In genomic region chr9:98038958-98039357, GRCh38 we compare ENCODE assay signal across 1 cellular context.
TF ChIP-seq lines count a peak whose summit lies in the region.

No MANE protein-coding gene starts in this region.

TF ChIP-seq in GM12878, 131 proteins besides CTCF, POLR2A, EP300 and RAD21 (continued from another document):
- TF ChIP-seq NFIC (IDR thresholded peaks at IDR 0.05; ENCODE audit: low read depth, low read length) (0 out of 2 replicates have a peak, but pooled peaks have one; percentile 2), POU2F2 (IDR thresholded peaks at IDR 0.05; ENCODE audit: borderline replicate concordance, low read depth, low read length) (0 out of 3 replicates have a peak, but pooled peaks have one; percentile 14)
